In genomic region chr11:77060234-77060633, GRCh38 we compare ENCODE assay signal across 40 cellular contexts. TPM values are rescaled to one million over a fixed set of nuclear protein-coding genes. Genes with fewer than 3 reads are reported as not detected.
"Had no signal": no experiment of that assay in that cellular context is flagged by ENCODE, and none has a peak within 500 bp of the region (broad histone marks: within the 10 kb centered on the region; RNA-seq: fewer than 3 reads in every experiment).

No MANE protein-coding gene starts in this region.

- H3K4me3 Mint-ChIP-seq: activated CD4-positive, alpha-beta T cell treated with anti-CD3 and anti-CD28 coated beads for 36 hours; activated CD4-positive, alpha-beta T cell treated with anti-CD3 and anti-CD28 coated beads, Interleukin-2, amount 10 ng/mL, durations not matched to agents 7 days and 5 days; activated CD8-positive, alpha-beta T cell treated with anti-CD3 and anti-CD28 coated beads, Interleukin-2, amount 10 ng/mL, durations not matched to agents 7 days and 5 days; activated naive CD4-positive, alpha-beta T cell treated with anti-CD3 and anti-CD28 coated beads for 36 hours; activated T-cell treated with anti-CD3 and anti-CD28 coated beads, Interleukin-2, amount 50 U/mL, for 4 hours; activated T-helper 1 cell treated with anti-CD3 and anti-CD28 coated beads, Interleukin-12 subunit alpha, Interleukin-12 subunit beta, Interleukin-2, Interleukin-4 antibody, amounts not matched to agents 30 ng/mL and 10 ng/mL and 1 ng/mL, durations not matched to agents 14 hours and 24 hours and 36 hours; WTC11 had no signal

- H3K4me3 ChIP-seq: adrenal gland, body of pancreas, breast epithelium, PC-9 had no signal

- H3K27ac ChIP-seq: adrenal gland, breast epithelium, PC-9, RWPE1 had no signal

- H3K36me3 ChIP-seq: adrenal gland, breast epithelium had no signal

- H3K36me3 Mint-ChIP-seq: activated naive CD4-positive, alpha-beta T cell treated with anti-CD3 and anti-CD28 coated beads, Interleukin-2, amount 50 U/mL, for 72 hours; WTC11 had no signal

- FAIRE-seq: astrocyte, RCC 7860 had no signal

- H3K9me3 Mint-ChIP-seq: activated T-helper 1 cell treated with anti-CD3 and anti-CD28 coated beads, Interleukin-12 subunit alpha, Interleukin-12 subunit beta, Interleukin-2, Interleukin-4 antibody, amounts not matched to agents 30 ng/mL and 10 ng/mL and 1 ng/mL, durations not matched to agents 14 hours and 24 hours and 36 hours had no signal

- H3K9me3 ChIP-seq: adrenal gland had no signal

- H3K4me2 ChIP-seq: PC-9 had no signal

- ATAC-seq: activated CD4-positive, alpha-beta T cell treated with anti-CD3 and anti-CD28 coated beads for 36 hours; activated CD4-positive, CD25-positive, alpha-beta regulatory T cell treated with anti-CD3 and anti-CD28 coated beads, Interleukin-2, amount 50 U/mL, for 24 hours; activated CD8-positive, alpha-beta T cell treated with anti-CD3 and anti-CD28 coated beads, Interleukin-2, amount 10 ng/mL, durations not matched to agents 7 days and 5 days; activated naive CD4-positive, alpha-beta T cell treated with anti-CD3 and anti-CD28 coated beads, Interleukin-2, amount 50 U/mL, for 72 hours; activated T-cell treated with anti-CD3 and anti-CD28 coated beads, Interleukin-2, amount 50 U/mL, for 4 hours; body of pancreas; Right ventricle myocardium inferior; SK-N-SH treated with all-trans-retinoic acid at 6 μM for 48 hours; WTC11 had no signal

- H2AFZ ChIP-seq: PC-9 had no signal

- DNase-seq: activated CD4-positive, alpha-beta T cell treated with anti-CD3 and anti-CD28 coated beads for 36 hours; activated CD4-positive, alpha-beta T cell treated with anti-CD3 and anti-CD28 coated beads, Interleukin-2, amount 10 ng/mL, durations not matched to agents 7 days and 5 days; activated CD4-positive, alpha-beta T cell treated with anti-CD3 and anti-CD28 coated beads, Interleukin-2, amount 50 U/mL, for 48 hours; activated CD8-positive, alpha-beta T cell treated with anti-CD3 and anti-CD28 coated beads, Interleukin-2, amount 10 ng/mL, durations not matched to agents 7 days and 5 days; activated gamma-delta T cell treated with Interleukin-2 at 50 U/mL for 16 hours; activated naive CD4-positive, alpha-beta T cell treated with anti-CD3 and anti-CD28 coated beads for 36 hours; activated T-cell treated with anti-CD3 and anti-CD28 coated beads, Interleukin-2, amount 50 U/mL, for 4 hours; body of pancreas; MM.1S; MV-4-11; NCI-H1092; NCI-H1436 treated with DMSO at 0.1 percent for 48 hours; NCI-H187; NCI-H2029 treated with DMSO at 0.1 percent for 48 hours; NCI-H2107; NCI-H2171; NCI-H510A; NCI-H748 treated with DMSO at 0.1 percent for 48 hours; NK-92 treated with Interleukin-12 subunit alpha and Interleukin-12 subunit beta, amount 100 ng/mL, for 24 hours; PC-9; SIG-M5; SW 1271; T1000 had no signal

- H3K4me1 Mint-ChIP-seq: activated CD4-positive, alpha-beta T cell treated with anti-CD3 and anti-CD28 coated beads, Interleukin-2, amount 10 ng/mL, durations not matched to agents 7 days and 5 days had no signal

- H3K4me1 ChIP-seq: adrenal gland, breast epithelium had no signal

- H3K27ac Mint-ChIP-seq: activated CD4-positive, alpha-beta T cell treated with anti-CD3 and anti-CD28 coated beads for 36 hours; activated CD4-positive, alpha-beta T cell treated with anti-CD3 and anti-CD28 coated beads, Interleukin-2, amount 10 ng/mL, durations not matched to agents 7 days and 5 days; activated CD8-positive, alpha-beta T cell treated with anti-CD3 and anti-CD28 coated beads, Interleukin-2, amount 10 ng/mL, durations not matched to agents 7 days and 5 days; activated naive CD4-positive, alpha-beta T cell treated with anti-CD3 and anti-CD28 coated beads for 36 hours; activated naive CD4-positive, alpha-beta T cell treated with anti-CD3 and anti-CD28 coated beads, Interleukin-2, amount 50 U/mL, for 72 hours; activated T-helper 1 cell treated with anti-CD3 and anti-CD28 coated beads, Interleukin-12 subunit alpha, Interleukin-12 subunit beta, Interleukin-2, Interleukin-4 antibody, amounts not matched to agents 30 ng/mL and 10 ng/mL and 1 ng/mL, durations not matched to agents 14 hours and 24 hours and 36 hours; WTC11 had no signal

- H3K27me3 ChIP-seq: adrenal gland, body of pancreas, breast epithelium had no signal

RNA-seq across cellular contexts. Expression of gene B3GNT6, which starts 26.0 kb away (rescaled TPM):
- total RNA-seq: activated CD4-positive, alpha-beta T cell treated with anti-CD3 and anti-CD28 coated beads for 36 hours; activated CD4-positive, alpha-beta T cell treated with anti-CD3 and anti-CD28 coated beads, Interleukin-2, amount 10 ng/mL, durations not matched to agents 7 days and 5 days; activated CD8-positive, alpha-beta T cell treated with anti-CD3 and anti-CD28 coated beads, Interleukin-2, amount 10 ng/mL, durations not matched to agents 7 days and 5 days; activated naive CD4-positive, alpha-beta T cell treated with anti-CD3 and anti-CD28 coated beads for 36 hours; activated naive CD4-positive, alpha-beta T cell treated with anti-CD3 and anti-CD28 coated beads, Interleukin-2, amount 50 U/mL, for 72 hours; activated T-cell treated with anti-CD3 and anti-CD28 coated beads, Interleukin-2, amount 50 U/mL, for 4 hours; activated T-helper 1 cell treated with anti-CD3 and anti-CD28 coated beads, Interleukin-12 subunit alpha, Interleukin-12 subunit beta, Interleukin-2, Interleukin-4 antibody, amounts not matched to agents 30 ng/mL and 10 ng/mL and 1 ng/mL, durations not matched to agents 14 hours and 24 hours and 36 hours; adrenal gland; astrocyte; body of pancreas; cardiac septum; LHCN-M2; OCI-LY7; PC-9; Right ventricle myocardium inferior; SK-MEL-5; T-helper 1 cell treated with Interleukin-12 subunit alpha and Interleukin-12 subunit beta and Interleukin-4 antibody, amounts not matched to agents 30 ng/mL and 1 ng/mL, for 36 hours; T-helper 2 cell treated with Interferon-gamma antibody and Interleukin-4, amounts not matched to agents 100 ng/mL and 5 ng/mL, for 36 hours had no signal
- polyA plus RNA-seq: adrenal gland had no signal

RNA-seq across cellular contexts. Expression of gene OMP, which starts 42.4 kb away (rescaled TPM):
- total RNA-seq: activated CD4-positive, alpha-beta T cell treated with anti-CD3 and anti-CD28 coated beads for 36 hours; activated CD4-positive, alpha-beta T cell treated with anti-CD3 and anti-CD28 coated beads, Interleukin-2, amount 10 ng/mL, durations not matched to agents 7 days and 5 days; activated CD8-positive, alpha-beta T cell treated with anti-CD3 and anti-CD28 coated beads, Interleukin-2, amount 10 ng/mL, durations not matched to agents 7 days and 5 days; activated naive CD4-positive, alpha-beta T cell treated with anti-CD3 and anti-CD28 coated beads for 36 hours; activated naive CD4-positive, alpha-beta T cell treated with anti-CD3 and anti-CD28 coated beads, Interleukin-2, amount 50 U/mL, for 72 hours; activated T-cell treated with anti-CD3 and anti-CD28 coated beads, Interleukin-2, amount 50 U/mL, for 4 hours; activated T-helper 1 cell treated with anti-CD3 and anti-CD28 coated beads, Interleukin-12 subunit alpha, Interleukin-12 subunit beta, Interleukin-2, Interleukin-4 antibody, amounts not matched to agents 30 ng/mL and 10 ng/mL and 1 ng/mL, durations not matched to agents 14 hours and 24 hours and 36 hours; body of pancreas; breast epithelium; cardiac septum; OCI-LY7; Right ventricle myocardium inferior; SK-MEL-5; T-helper 1 cell treated with Interleukin-12 subunit alpha and Interleukin-12 subunit beta and Interleukin-4 antibody, amounts not matched to agents 30 ng/mL and 1 ng/mL, for 36 hours; T-helper 2 cell treated with Interferon-gamma antibody and Interleukin-4, amounts not matched to agents 100 ng/mL and 5 ng/mL, for 36 hours; WTC11 had no signal
